In the genomic region with DNA sequence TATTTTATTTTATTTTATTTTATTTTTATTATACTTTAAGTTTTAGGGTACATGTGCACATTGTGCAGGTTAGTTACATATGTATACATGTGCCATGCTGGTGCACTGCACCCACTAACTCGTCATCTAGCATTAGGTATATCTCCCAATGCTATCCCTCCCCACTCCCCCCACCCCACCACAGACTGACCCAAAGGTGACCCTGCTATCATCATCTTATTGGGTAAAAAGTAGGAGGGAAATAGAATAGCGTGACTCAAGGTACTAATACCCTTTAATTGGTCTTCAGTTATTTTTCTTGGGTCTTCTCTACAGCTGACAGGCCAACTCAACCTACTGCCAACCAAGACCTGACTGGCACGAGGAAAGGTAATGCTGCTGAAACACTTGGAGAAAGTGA, we compare ENCODE assay signal across 4 cellular contexts. TPM values are rescaled to one million over a fixed set of nuclear protein-coding genes. Genes with fewer than 3 reads are reported as not detected.
"Had no signal": no experiment of that assay in that cellular context is flagged by ENCODE, and none has a peak within 500 bp of the region (broad histone marks: within the 10 kb centered on the region; RNA-seq: fewer than 3 reads in every experiment).

A gene with protein sequence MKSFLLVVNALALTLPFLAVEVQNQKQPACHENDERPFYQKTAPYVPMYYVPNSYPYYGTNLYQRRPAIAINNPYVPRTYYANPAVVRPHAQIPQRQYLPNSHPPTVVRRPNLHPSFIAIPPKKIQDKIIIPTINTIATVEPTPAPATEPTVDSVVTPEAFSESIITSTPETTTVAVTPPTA (plus strand): TSS at position 301 of the 400 bp plus-strand sequence. CDS start 2,223 bp downstream, outside the sequence.

RNA-seq across cellular contexts. Expression of the gene that starts here (rescaled TPM):
- total RNA-seq: LHCN-M2, M059J, MCF 10A, NCI-H460 had no signal
